8 cellular contexts compared by ENCODE assay signal in the genomic region with DNA sequence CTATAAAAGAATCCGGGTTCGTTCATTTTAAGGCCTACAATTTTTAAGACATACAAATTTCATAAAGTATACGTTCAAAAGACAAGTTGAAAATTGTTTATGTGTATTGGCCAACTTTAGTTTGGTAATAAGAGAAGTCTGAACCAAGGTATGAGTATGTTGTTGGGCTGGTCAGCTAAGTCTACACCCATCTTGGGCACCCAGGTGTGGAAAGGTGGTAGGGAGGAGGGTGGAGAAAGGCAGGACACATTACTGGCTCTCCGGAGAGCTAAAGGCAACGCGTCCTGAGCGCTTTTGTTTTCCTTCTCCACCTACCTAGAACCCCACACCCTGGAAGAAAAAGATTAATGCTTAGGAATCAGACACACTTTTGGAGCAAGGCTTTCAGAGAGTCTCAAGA. TPM values are rescaled to one million over a fixed set of nuclear protein-coding genes. Genes with fewer than 3 reads are reported as not detected.
DNase-seq lines count a peak whose midpoint lies in the region; ATAC-seq and TF ChIP-seq lines count a peak whose summit lies in the region.

No MANE protein-coding gene starts in this region.

- H3K4me3 Mint-ChIP-seq in activated naive CD8-positive, alpha-beta T cell = no peak overlapping the region
- no peak overlapping the region for H3K4me3 Mint-ChIP-seq in activated naive CD8-positive, alpha-beta T cell treated with anti-CD3 and anti-CD28 coated beads, Interleukin-2, amount 50 U/mL, for 24 hours
- no peak overlapping the region for H3K4me3 Mint-ChIP-seq in activated T-helper 17 cell treated with anti-CD3 and anti-CD28 coated beads, Interleukin-2, amount 50 U/mL, for 72 hours
- no peak overlapping the region for H3K4me3 Mint-ChIP-seq in memory B cell
- H3K4me3 Mint-ChIP-seq in activated CD8-positive, alpha-beta T cell treated with anti-CD3 and anti-CD28 coated beads for 36 hours = no peak overlapping the region

- H3K27ac Mint-ChIP-seq in activated naive CD8-positive, alpha-beta T cell = peak overlapping the region; percentile 89
- no peak overlapping the region for H3K27ac Mint-ChIP-seq in activated naive CD8-positive, alpha-beta T cell treated with anti-CD3 and anti-CD28 coated beads, Interleukin-2, amount 50 U/mL, for 24 hours
- H3K27ac Mint-ChIP-seq in activated T-helper 17 cell treated with anti-CD3 and anti-CD28 coated beads, Interleukin-2, amount 50 U/mL, for 72 hours = peak overlapping the region; percentile 88
- H3K27ac Mint-ChIP-seq in memory B cell = peak overlapping the region; percentile 99
- no peak overlapping the region for H3K27ac Mint-ChIP-seq in activated CD8-positive, alpha-beta T cell treated with anti-CD3 and anti-CD28 coated beads for 36 hours

- no peak for DNase-seq in activated naive CD8-positive, alpha-beta T cell treated with anti-CD3 and anti-CD28 coated beads, Interleukin-2, amount 50 U/mL, for 24 hours
- DNase-seq in memory B cell (ENCODE audit: low spot score in 2 of 2) (no peak), brain microvascular endothelial cell (no peak), SW480 (ENCODE audit: low spot score) (no peak)
- DNase-seq in effector CD4-positive, alpha-beta T cell = no peak
- no peak for DNase-seq in activated CD8-positive, alpha-beta T cell treated with anti-CD3 and anti-CD28 coated beads for 36 hours

- H3K27ac ChIP-seq in brain microvascular endothelial cell = no peak overlapping the region

- POLR2A ChIA-PET in activated CD8-positive, alpha-beta T cell treated with anti-CD3 and anti-CD28 coated beads for 36 hours (lab: Charles Lee) = interaction anchor here (1.2 kb wide), 1 partner anchor 10 kb away, joined by 5 read pairs; no protein-coding TSS in a partner anchor

- CTCF ChIA-PET in activated CD8-positive, alpha-beta T cell treated with anti-CD3 and anti-CD28 coated beads for 36 hours (lab: Charles Lee) = interaction anchor here (1.5 kb wide), 1 partner anchor 96 kb away, joined by 6 read pairs; no protein-coding TSS in a partner anchor

- H3K36me3 Mint-ChIP-seq in activated naive CD8-positive, alpha-beta T cell = no peaks in the 10 kb centered on the region
- H3K36me3 Mint-ChIP-seq in activated naive CD8-positive, alpha-beta T cell treated with anti-CD3 and anti-CD28 coated beads, Interleukin-2, amount 50 U/mL, for 24 hours (ENCODE audit: low read depth) = no peaks in the 10 kb centered on the region
- H3K36me3 Mint-ChIP-seq in activated T-helper 17 cell treated with anti-CD3 and anti-CD28 coated beads, Interleukin-2, amount 50 U/mL, for 72 hours (ENCODE audit: low read depth) = peaks cover 35% of the 10 kb centered on the region
- H3K36me3 Mint-ChIP-seq in memory B cell = peaks cover 1% of the 10 kb centered on the region
- peaks cover 7% of the 10 kb centered on the region for H3K36me3 Mint-ChIP-seq in activated CD8-positive, alpha-beta T cell treated with anti-CD3 and anti-CD28 coated beads for 36 hours (ENCODE audit: low read depth)

- intact Hi-C loops in activated CD8-positive, alpha-beta T cell treated with anti-CD3 and anti-CD28 coated beads for 36 hours (cut with micrococcal nuclease) = no loop called here

- H3K36me3 ChIP-seq in brain microvascular endothelial cell (replicated peaks) = no peaks in the 10 kb centered on the region

- H3K9me3 Mint-ChIP-seq in activated naive CD8-positive, alpha-beta T cell (ENCODE audit: low read depth) = no peaks in the 10 kb centered on the region
- no peaks in the 10 kb centered on the region for H3K9me3 Mint-ChIP-seq in activated naive CD8-positive, alpha-beta T cell treated with anti-CD3 and anti-CD28 coated beads, Interleukin-2, amount 50 U/mL, for 24 hours
- no peaks in the 10 kb centered on the region for H3K9me3 Mint-ChIP-seq in activated T-helper 17 cell treated with anti-CD3 and anti-CD28 coated beads, Interleukin-2, amount 50 U/mL, for 72 hours
- no peaks in the 10 kb centered on the region for H3K9me3 Mint-ChIP-seq in memory B cell
- no peaks in the 10 kb centered on the region for H3K9me3 Mint-ChIP-seq in activated CD8-positive, alpha-beta T cell treated with anti-CD3 and anti-CD28 coated beads for 36 hours

- H3K4me1 Mint-ChIP-seq in activated naive CD8-positive, alpha-beta T cell (ENCODE audit: low read depth) = peaks cover 31% of the 10 kb centered on the region
- peaks cover 24% of the 10 kb centered on the region for H3K4me1 Mint-ChIP-seq in activated naive CD8-positive, alpha-beta T cell treated with anti-CD3 and anti-CD28 coated beads, Interleukin-2, amount 50 U/mL, for 24 hours
- peaks cover 12% of the 10 kb centered on the region for H3K4me1 Mint-ChIP-seq in activated T-helper 17 cell treated with anti-CD3 and anti-CD28 coated beads, Interleukin-2, amount 50 U/mL, for 72 hours
- H3K4me1 Mint-ChIP-seq in memory B cell = peaks cover 27% of the 10 kb centered on the region
- peaks cover 15% of the 10 kb centered on the region for H3K4me1 Mint-ChIP-seq in activated CD8-positive, alpha-beta T cell treated with anti-CD3 and anti-CD28 coated beads for 36 hours (ENCODE audit: low read depth)

- TF ChIP-seq CTCF in brain microvascular endothelial cell (IDR thresholded peaks at IDR 0.05; ENCODE audit: low read depth, low read length, missing control alignments) = no peak
- TF ChIP-seq CTCF in activated CD8-positive, alpha-beta T cell treated with anti-CD3 and anti-CD28 coated beads for 36 hours (IDR thresholded peaks at IDR 0.05) = no peak

- H3K27me3 ChIP-seq in brain microvascular endothelial cell (replicated peaks) = no peaks in the 10 kb centered on the region

- no peak for ATAC-seq in activated naive CD8-positive, alpha-beta T cell treated with anti-CD3 and anti-CD28 coated beads, Interleukin-2, amount 50 U/mL, for 24 hours
- no peak for ATAC-seq in activated T-helper 17 cell treated with anti-CD3 and anti-CD28 coated beads, Interleukin-2, amount 50 U/mL, for 72 hours (replicated peaks)
- no peak for ATAC-seq in memory B cell (ENCODE audit: low read depth)
- ATAC-seq in activated CD8-positive, alpha-beta T cell treated with anti-CD3 and anti-CD28 coated beads for 36 hours = no peak

- H3K4me3 ChIP-seq in brain microvascular endothelial cell (ENCODE audit: low read depth, low read length) = no peak overlapping the region

- in situ Hi-C loops in brain microvascular endothelial cell (cut with HindIII; ENCODE audit: low pct_ligation_motif_present, low sequenced_read_pairs) = no loop called here

- H3K27me3 Mint-ChIP-seq in activated naive CD8-positive, alpha-beta T cell = no peaks in the 10 kb centered on the region
- no peaks in the 10 kb centered on the region for H3K27me3 Mint-ChIP-seq in activated naive CD8-positive, alpha-beta T cell treated with anti-CD3 and anti-CD28 coated beads, Interleukin-2, amount 50 U/mL, for 24 hours
- no peaks in the 10 kb centered on the region for H3K27me3 Mint-ChIP-seq in activated T-helper 17 cell treated with anti-CD3 and anti-CD28 coated beads, Interleukin-2, amount 50 U/mL, for 72 hours
- H3K27me3 Mint-ChIP-seq in memory B cell = no peaks in the 10 kb centered on the region
- H3K27me3 Mint-ChIP-seq in activated CD8-positive, alpha-beta T cell treated with anti-CD3 and anti-CD28 coated beads for 36 hours = no peaks in the 10 kb centered on the region

RNA-seq across cellular contexts. Expression of a gene that starts 0.9 kb away (rescaled TPM):
- total RNA-seq in activated T-helper 17 cell treated with anti-CD3 and anti-CD28 coated beads, Interleukin-2, amount 50 U/mL, for 72 hours = 10 to 100 TPM; 57.4 to 59.7 TPM
- 10 to 100 TPM; 29.8 to 39.2 TPM for total RNA-seq in activated CD8-positive, alpha-beta T cell treated with anti-CD3 and anti-CD28 coated beads for 36 hours

Comparison
In these comparisons a context has a peak if more than half of its experiments do, and no peak if none do; other contexts are left out.
1. H3K27ac Mint-ChIP-seq: peak in activated naive CD8-positive, alpha-beta T cell (single experiment), activated T-helper 17 cell treated with anti-CD3 and anti-CD28 coated beads, Interleukin-2, amount 50 U/mL, for 72 hours (single experiment) and memory B cell (single experiment); none in activated naive CD8-positive, alpha-beta T cell treated with anti-CD3 and anti-CD28 coated beads, Interleukin-2, amount 50 U/mL, for 24 hours (single experiment) and activated CD8-positive, alpha-beta T cell treated with anti-CD3 and anti-CD28 coated beads for 36 hours (single experiment).